ENCODE assay signal across 30 cellular contexts in genomic region chr12:124949066-124949465, GRCh38.
"Had no signal": no experiment of that assay in that cellular context is flagged by ENCODE, and none has a peak within 500 bp of the region (broad histone marks: within the 10 kb centered on the region; RNA-seq: fewer than 3 reads in every experiment).

No MANE protein-coding gene starts in this region.

- H3K4me2 ChIP-seq: smooth muscle cell had no signal

- H3K36me3 ChIP-seq: ovary, prostate gland had no signal

- H3K27ac ChIP-seq: adrenal gland, body of pancreas, esophagus muscularis mucosa, foreskin keratinocyte, neutrophil, ovary, prostate gland, testis, transverse colon had no signal

- H3K36me3 Mint-ChIP-seq: natural killer cell treated with Interleukin-12 subunit alpha and Interleukin-12 subunit beta and Interleukin-15 and Interleukin-18, amount 100 ng/mL, for 72 hours had no signal

- ATAC-seq: activated CD4-positive, alpha-beta T cell treated with anti-CD3 and anti-CD28 coated beads for 36 hours; activated T-cell treated with anti-CD3 and anti-CD28 coated beads, Interleukin-2, amount 50 U/mL, for 72 hours; body of pancreas; foreskin keratinocyte; left lobe of liver; mucosa of descending colon; natural killer cell treated with Interleukin-12 subunit alpha and Interleukin-12 subunit beta and Interleukin-15 and Interleukin-18, amount 100 ng/mL, for 72 hours; T-cell had no signal

- H3K9me3 Mint-ChIP-seq: activated naive CD8-positive, alpha-beta T cell treated with anti-CD3 and anti-CD28 coated beads for 36 hours; activated T-cell treated with anti-CD3 and anti-CD28 coated beads, Interleukin-2, amount 50 U/mL, for 72 hours; natural killer cell treated with Interleukin-12 subunit alpha and Interleukin-12 subunit beta and Interleukin-15 and Interleukin-18, amount 100 ng/mL, for 72 hours; T-cell; T-helper 2 cell treated with Interferon-gamma antibody and Interleukin-4, amounts not matched to agents 5 μg/mL and 100 μg/mL, for 36 hours had no signal

- H3K27ac Mint-ChIP-seq: activated CD4-positive, alpha-beta T cell treated with anti-CD3 and anti-CD28 coated beads for 36 hours; activated naive CD8-positive, alpha-beta T cell treated with anti-CD3 and anti-CD28 coated beads for 36 hours; activated T-cell treated with anti-CD3 and anti-CD28 coated beads, Interleukin-2, amount 50 U/mL, for 72 hours; natural killer cell treated with Interleukin-12 subunit alpha and Interleukin-12 subunit beta and Interleukin-15 and Interleukin-18, amount 100 ng/mL, for 72 hours; T-cell; T-helper 2 cell treated with Interferon-gamma antibody and Interleukin-4, amounts not matched to agents 5 μg/mL and 100 μg/mL, for 36 hours had no signal

- H3K27me3 ChIP-seq: adrenal gland, body of pancreas, esophagus muscularis mucosa, foreskin keratinocyte, neutrophil, ovary, testis, transverse colon had no signal

- H3K4me3 Mint-ChIP-seq: activated CD4-positive, alpha-beta T cell treated with anti-CD3 and anti-CD28 coated beads for 36 hours; activated naive CD8-positive, alpha-beta T cell treated with anti-CD3 and anti-CD28 coated beads for 36 hours; activated T-cell treated with anti-CD3 and anti-CD28 coated beads, Interleukin-2, amount 50 U/mL, for 72 hours; natural killer cell treated with Interleukin-12 subunit alpha and Interleukin-12 subunit beta and Interleukin-15 and Interleukin-18, amount 100 ng/mL, for 72 hours; T-cell; T-helper 2 cell treated with Interferon-gamma antibody and Interleukin-4, amounts not matched to agents 5 μg/mL and 100 μg/mL, for 36 hours had no signal

- H3K4me1 Mint-ChIP-seq: activated CD4-positive, alpha-beta T cell treated with anti-CD3 and anti-CD28 coated beads for 36 hours; activated naive CD8-positive, alpha-beta T cell treated with anti-CD3 and anti-CD28 coated beads for 36 hours; T-cell had no signal

- DNase-seq: activated CD4-positive, alpha-beta T cell treated with anti-CD3 and anti-CD28 coated beads for 36 hours; activated CD4-positive, CD25-positive, alpha-beta regulatory T cell; activated naive CD4-positive, alpha-beta T cell; activated naive CD8-positive, alpha-beta T cell treated with anti-CD3 and anti-CD28 coated beads for 36 hours; activated T-cell treated with anti-CD3 and anti-CD28 coated beads for 4 hours; activated T-cell treated with anti-CD3 and anti-CD28 coated beads, Interleukin-2, amount 50 U/mL, for 72 hours; aorta; body of pancreas; dermis blood vessel endothelial cell; effector CD4-positive, alpha-beta T cell; foreskin keratinocyte; kidney glomerular epithelial cell; mucosa of descending colon; ovary; retina; stimulated activated CD4-positive, alpha-beta T cell treated with anti-CD3 and anti-CD28 coated beads, Interleukin-1b, Interleukin-23, amount 100 ng/mL, for 48 hours; stimulated activated CD4-positive, alpha-beta T cell treated with anti-CD3 and anti-CD28 coated beads, Interleukin-4, amount 100 ng/mL, for 4 hours; stimulated activated CD8-positive, alpha-beta memory T cell treated with anti-CD3 and anti-CD28 coated beads, Interleukin-4, amount 100 ng/mL, for 48 hours; stimulated activated naive CD4-positive, alpha-beta T cell; T-cell; testis; transverse colon had no signal

- H3K4me1 ChIP-seq: adrenal gland, body of pancreas, foreskin keratinocyte, prostate gland, testis, transverse colon had no signal

- H3K4me3 ChIP-seq: adrenal gland, body of pancreas, esophagus muscularis mucosa, mucosa of descending colon, ovary, prostate gland, smooth muscle cell, testis, transverse colon had no signal

- H3K27me3 Mint-ChIP-seq: activated CD4-positive, alpha-beta T cell treated with anti-CD3 and anti-CD28 coated beads for 36 hours; activated naive CD8-positive, alpha-beta T cell treated with anti-CD3 and anti-CD28 coated beads for 36 hours; natural killer cell treated with Interleukin-12 subunit alpha and Interleukin-12 subunit beta and Interleukin-15 and Interleukin-18, amount 100 ng/mL, for 72 hours; T-cell had no signal

- H3K9me3 ChIP-seq: adrenal gland, body of pancreas, esophagus muscularis mucosa, mucosa of descending colon, neutrophil, ovary, prostate gland, testis, transverse colon had no signal
